In the genomic region with DNA sequence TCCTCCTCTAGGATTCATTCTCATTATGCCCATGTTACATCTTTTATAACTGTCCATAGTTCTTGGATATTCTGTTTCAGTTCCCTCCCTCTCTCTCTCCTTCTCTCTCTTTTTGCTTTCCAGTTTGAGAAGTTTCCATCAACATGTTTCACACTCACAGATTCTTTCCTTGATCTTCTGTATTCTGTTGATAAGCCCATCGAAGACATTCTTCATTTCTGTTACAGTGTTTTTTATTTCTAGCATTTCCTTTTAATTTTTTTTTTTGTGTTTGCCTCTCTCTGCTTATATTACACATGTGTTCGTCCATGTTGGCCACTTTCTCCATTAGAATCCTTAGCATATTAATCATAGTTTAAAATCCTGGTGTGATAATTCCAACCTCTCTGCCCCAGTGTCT, we compare ENCODE assay signal across 1 cellular context.
TF ChIP-seq lines count a peak whose summit lies in the region.

No MANE protein-coding gene starts in this region.

TF ChIP-seq in HEK293, 187 proteins besides CTCF, POLR2A, EP300 and RAD21 (continued from another document):
- TF ChIP-seq, protein P1, sequence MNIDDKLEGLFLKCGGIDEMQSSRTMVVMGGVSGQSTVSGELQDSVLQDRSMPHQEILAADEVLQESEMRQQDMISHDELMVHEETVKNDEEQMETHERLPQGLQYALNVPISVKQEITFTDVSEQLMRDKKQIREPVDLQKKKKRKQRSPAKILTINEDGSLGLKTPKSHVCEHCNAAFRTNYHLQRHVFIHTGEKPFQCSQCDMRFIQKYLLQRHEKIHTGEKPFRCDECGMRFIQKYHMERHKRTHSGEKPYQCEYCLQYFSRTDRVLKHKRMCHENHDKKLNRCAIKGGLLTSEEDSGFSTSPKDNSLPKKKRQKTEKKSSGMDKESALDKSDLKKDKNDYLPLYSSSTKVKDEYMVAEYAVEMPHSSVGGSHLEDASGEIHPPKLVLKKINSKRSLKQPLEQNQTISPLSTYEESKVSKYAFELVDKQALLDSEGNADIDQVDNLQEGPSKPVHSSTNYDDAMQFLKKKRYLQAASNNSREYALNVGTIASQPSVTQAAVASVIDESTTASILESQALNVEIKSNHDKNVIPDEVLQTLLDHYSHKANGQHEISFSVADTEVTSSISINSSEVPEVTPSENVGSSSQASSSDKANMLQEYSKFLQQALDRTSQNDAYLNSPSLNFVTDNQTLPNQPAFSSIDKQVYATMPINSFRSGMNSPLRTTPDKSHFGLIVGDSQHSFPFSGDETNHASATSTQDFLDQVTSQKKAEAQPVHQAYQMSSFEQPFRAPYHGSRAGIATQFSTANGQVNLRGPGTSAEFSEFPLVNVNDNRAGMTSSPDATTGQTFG (tag by site-specific recombination; IDR thresholded peaks at IDR 0.05; ENCODE audit: borderline replicate concordance) = no peak
- no peak for TF ChIP-seq SALL2 (tag by site-specific recombination; IDR thresholded peaks at IDR 0.05; ENCODE audit: borderline replicate concordance)
- TF ChIP-seq ZBTB8A (tag by site-specific recombination; IDR thresholded peaks at IDR 0.05) = no peak
- TF ChIP-seq, protein P2, sequence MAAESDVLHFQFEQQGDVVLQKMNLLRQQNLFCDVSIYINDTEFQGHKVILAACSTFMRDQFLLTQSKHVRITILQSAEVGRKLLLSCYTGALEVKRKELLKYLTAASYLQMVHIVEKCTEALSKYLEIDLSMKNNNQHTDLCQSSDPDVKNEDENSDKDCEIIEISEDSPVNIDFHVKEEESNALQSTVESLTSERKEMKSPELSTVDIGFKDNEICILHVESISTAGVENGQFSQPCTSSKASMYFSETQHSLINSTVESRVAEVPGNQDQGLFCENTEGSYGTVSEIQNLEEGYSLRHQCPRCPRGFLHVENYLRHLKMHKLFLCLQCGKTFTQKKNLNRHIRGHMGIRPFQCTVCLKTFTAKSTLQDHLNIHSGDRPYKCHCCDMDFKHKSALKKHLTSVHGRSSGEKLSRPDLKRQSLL (tag by site-specific recombination; IDR thresholded peaks at IDR 0.05) = no peak
- no peak for TF ChIP-seq ZNF654 (tag by site-specific recombination; IDR thresholded peaks at IDR 0.05; ENCODE audit: low read depth)
- peak; percentile 68 for TF ChIP-seq PRDM1 (tag by site-specific recombination; IDR thresholded peaks at IDR 0.05)
- TF ChIP-seq KLF1 (tag by site-specific recombination; IDR thresholded peaks at IDR 0.05) = no peak
- TF ChIP-seq, protein P3, sequence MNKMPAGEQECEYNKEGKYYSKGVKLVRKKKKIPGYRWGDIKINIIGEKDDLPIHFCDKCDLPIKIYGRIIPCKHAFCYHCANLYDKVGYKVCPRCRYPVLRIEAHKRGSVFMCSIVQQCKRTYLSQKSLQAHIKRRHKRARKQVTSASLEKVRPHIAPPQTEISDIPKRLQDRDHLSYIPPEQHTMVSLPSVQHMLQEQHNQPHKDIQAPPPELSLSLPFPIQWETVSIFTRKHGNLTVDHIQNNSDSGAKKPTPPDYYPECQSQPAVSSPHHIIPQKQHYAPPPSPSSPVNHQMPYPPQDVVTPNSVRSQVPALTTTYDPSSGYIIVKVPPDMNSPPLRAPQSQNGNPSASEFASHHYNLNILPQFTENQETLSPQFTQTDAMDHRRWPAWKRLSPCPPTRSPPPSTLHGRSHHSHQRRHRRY (tag by site-specific recombination; IDR thresholded peaks at IDR 0.05) = no peak
- TF ChIP-seq, protein P4, sequence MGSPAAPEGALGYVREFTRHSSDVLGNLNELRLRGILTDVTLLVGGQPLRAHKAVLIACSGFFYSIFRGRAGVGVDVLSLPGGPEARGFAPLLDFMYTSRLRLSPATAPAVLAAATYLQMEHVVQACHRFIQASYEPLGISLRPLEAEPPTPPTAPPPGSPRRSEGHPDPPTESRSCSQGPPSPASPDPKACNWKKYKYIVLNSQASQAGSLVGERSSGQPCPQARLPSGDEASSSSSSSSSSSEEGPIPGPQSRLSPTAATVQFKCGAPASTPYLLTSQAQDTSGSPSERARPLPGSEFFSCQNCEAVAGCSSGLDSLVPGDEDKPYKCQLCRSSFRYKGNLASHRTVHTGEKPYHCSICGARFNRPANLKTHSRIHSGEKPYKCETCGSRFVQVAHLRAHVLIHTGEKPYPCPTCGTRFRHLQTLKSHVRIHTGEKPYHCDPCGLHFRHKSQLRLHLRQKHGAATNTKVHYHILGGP (tag by site-specific recombination; IDR thresholded peaks at IDR 0.05) = no peak
- TF ChIP-seq ZNF48 (tag by site-specific recombination; IDR thresholded peaks at IDR 0.05) = no peak
- TF ChIP-seq ZNF610 (tag by site-specific recombination; IDR thresholded peaks at IDR 0.05; ENCODE audit: borderline replicate concordance) = no peak
- TF ChIP-seq ZNF19 (tag by site-specific recombination; IDR thresholded peaks at IDR 0.05; ENCODE audit: low read depth) = no peak
- TF ChIP-seq REPIN1 (tag by site-specific recombination; IDR thresholded peaks at IDR 0.05; ENCODE audit: low read depth) = no peak
- TF ChIP-seq KLF8 (tag by site-specific recombination; IDR thresholded peaks at IDR 0.05) = 0 out of 2 replicates have a peak, but pooled peaks have one; percentile 21
- no peak for TF ChIP-seq ZFP37 (tag by site-specific recombination; IDR thresholded peaks at IDR 0.05)
- no peak for TF ChIP-seq BCL11A (tag by site-specific recombination; IDR thresholded peaks at IDR 0.05; ENCODE audit: low read depth)
- TF ChIP-seq ZNF292 (tag by site-specific recombination; IDR thresholded peaks at IDR 0.05; ENCODE audit: borderline replicate concordance, low read depth) = no peak
- no peak for TF ChIP-seq ZNF529 (tag by site-specific recombination; IDR thresholded peaks at IDR 0.05; ENCODE audit: insufficient replicate concordance)
- no peak for TF ChIP-seq KLF10 (tag by site-specific recombination; IDR thresholded peaks at IDR 0.05)
- no peak for TF ChIP-seq ZNF701 (tag by site-specific recombination; IDR thresholded peaks at IDR 0.05)
- no peak for TF ChIP-seq ZNF202 (tag by site-specific recombination; IDR thresholded peaks at IDR 0.05; ENCODE audit: borderline replicate concordance)
- TF ChIP-seq, protein P5, sequence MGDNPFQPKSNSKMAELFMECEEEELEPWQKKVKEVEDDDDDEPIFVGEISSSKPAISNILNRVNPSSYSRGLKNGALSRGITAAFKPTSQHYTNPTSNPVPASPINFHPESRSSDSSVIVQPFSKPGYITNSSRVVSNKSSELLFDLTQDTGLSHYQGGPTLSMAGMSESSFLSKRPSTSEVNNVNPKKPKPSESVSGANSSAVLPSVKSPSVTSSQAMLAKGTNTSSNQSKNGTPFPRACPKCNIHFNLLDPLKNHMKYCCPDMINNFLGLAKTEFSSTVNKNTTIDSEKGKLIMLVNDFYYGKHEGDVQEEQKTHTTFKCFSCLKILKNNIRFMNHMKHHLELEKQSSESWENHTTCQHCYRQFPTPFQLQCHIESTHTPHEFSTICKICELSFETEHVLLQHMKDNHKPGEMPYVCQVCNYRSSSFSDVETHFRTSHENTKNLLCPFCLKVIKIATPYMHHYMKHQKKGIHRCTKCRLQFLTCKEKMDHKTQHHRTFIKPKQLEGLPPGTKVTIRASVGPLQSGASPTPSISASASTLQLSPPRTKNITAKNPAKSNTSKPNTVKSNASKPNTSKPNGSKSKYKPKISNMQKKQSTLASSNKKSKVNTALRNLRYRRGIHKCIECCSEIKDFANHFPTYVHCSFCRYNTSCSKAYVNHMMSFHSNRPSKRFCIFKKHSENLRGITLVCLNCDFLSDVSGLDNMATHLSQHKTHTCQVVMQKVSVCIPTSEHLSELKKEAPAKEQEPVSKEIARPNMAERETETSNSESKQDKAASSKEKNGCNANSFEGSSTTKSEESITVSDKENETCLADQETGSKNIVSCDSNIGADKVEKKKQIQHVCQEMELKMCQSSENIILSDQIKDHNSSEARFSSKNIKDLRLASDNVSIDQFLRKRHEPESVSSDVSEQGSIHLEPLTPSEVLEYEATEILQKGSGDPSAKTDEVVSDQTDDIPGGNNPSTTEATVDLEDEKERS (tag by site-specific recombination; IDR thresholded peaks at IDR 0.05) = peak; percentile 79; the same call in 1 of the 2 replicates
TF ChIP-seq in HEK293: peak in this region for 5.
